Comparison of ENCODE assay signal across 8 cellular contexts in the genomic region with DNA sequence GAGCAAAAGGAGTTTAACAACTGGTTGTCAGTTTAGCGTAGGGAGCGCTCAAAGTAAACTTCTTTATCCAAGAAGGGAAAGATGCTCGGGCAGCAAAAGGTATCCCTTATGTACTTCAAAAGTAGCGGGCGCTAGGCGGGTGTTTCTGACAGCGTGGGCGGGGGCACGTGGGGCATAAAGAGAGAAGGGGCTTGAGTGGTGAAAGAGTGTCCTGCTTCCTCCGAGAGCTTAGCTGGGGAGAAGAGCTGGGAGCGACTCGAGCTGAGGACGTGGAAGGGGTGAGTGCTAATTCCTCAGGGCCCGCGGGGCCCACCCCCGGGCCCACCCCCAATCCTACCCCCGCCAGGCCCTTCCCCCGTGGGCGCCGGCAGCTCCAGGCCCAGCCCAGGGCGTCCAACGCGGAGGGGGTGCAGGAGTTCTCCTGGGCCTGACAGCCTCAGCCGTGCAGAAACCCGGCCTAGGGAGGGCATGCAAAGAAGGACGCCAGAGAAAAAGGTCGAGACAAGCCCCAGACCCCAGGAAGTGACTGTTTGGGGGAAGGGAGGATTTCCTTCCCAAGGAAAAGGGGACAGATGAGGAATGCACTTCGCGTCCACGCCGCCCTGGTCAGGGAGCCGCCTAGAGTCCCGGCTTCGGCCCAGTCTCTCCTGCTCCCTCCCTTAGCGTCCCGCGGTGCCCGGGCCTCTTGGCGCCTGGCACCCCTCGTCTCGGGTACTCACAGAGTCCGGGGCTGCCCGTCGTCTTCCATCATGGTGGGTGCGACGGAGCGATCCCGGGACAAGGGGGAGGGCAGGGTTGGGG. TPM values are rescaled to one million over a fixed set of nuclear protein-coding genes. Genes with fewer than 3 reads are reported as not detected.
DNase-seq lines count a peak whose midpoint lies in the region; ATAC-seq and TF ChIP-seq lines count a peak whose summit lies in the region.

No MANE protein-coding gene starts in this region.

- peak; percentile 1 for ATAC-seq in GM21390 (IDR thresholded peaks at IDR 0.05; ENCODE audit: unreplicated experiment)
- peak; percentile 21 for ATAC-seq in activated CD8-positive, alpha-beta T cell treated with anti-CD3 and anti-CD28 coated beads for 36 hours

- peak overlapping the region; percentile 99 for H3K4me3 Mint-ChIP-seq in activated CD8-positive, alpha-beta T cell treated with anti-CD3 and anti-CD28 coated beads for 36 hours
- peak overlapping the region; percentile 75 for H3K4me3 Mint-ChIP-seq in mesothelial cell of epicardium

- intact Hi-C loops in activated CD8-positive, alpha-beta T cell treated with anti-CD3 and anti-CD28 coated beads for 36 hours (cut with micrococcal nuclease): loop anchor here (2.0 to 5.0 kb wide), 3 partner anchors 56 to 389 kb away; a partner anchor contains a TSS

- peaks cover 67% of the 10 kb centered on the region for H3K36me3 Mint-ChIP-seq in activated CD8-positive, alpha-beta T cell treated with anti-CD3 and anti-CD28 coated beads for 36 hours (ENCODE audit: low read depth)
- H3K36me3 Mint-ChIP-seq in mesothelial cell of epicardium: peaks cover 8% of the 10 kb centered on the region

- peaks cover 53% of the 10 kb centered on the region for H3K4me1 Mint-ChIP-seq in activated CD8-positive, alpha-beta T cell treated with anti-CD3 and anti-CD28 coated beads for 36 hours (ENCODE audit: low read depth)
- peaks cover 44% of the 10 kb centered on the region for H3K4me1 Mint-ChIP-seq in mesothelial cell of epicardium

- POLR2A ChIA-PET in activated CD8-positive, alpha-beta T cell treated with anti-CD3 and anti-CD28 coated beads for 36 hours (lab: Charles Lee): interaction anchor here (0.7 to 1.4 kb wide), 4 partner anchors 10 to 289 kb away, joined by 4 to 11 read pairs (median 6); a partner anchor contains a TSS

- no peak for TF ChIP-seq CTCF in activated CD8-positive, alpha-beta T cell treated with anti-CD3 and anti-CD28 coated beads for 36 hours (IDR thresholded peaks at IDR 0.05)
- TF ChIP-seq CTCF in mesothelial cell of epicardium (IDR thresholded peaks at IDR 0.05; ENCODE audit: unreplicated experiment): no peak

- CTCF ChIA-PET in activated CD8-positive, alpha-beta T cell treated with anti-CD3 and anti-CD28 coated beads for 36 hours (lab: Charles Lee): interaction anchor here (0.6 to 2.1 kb wide), 6 partner anchors 12 to 57 kb away, joined by 3 to 5 read pairs (median 4); a partner anchor contains a TSS

- no peaks in the 10 kb centered on the region for H3K9me3 Mint-ChIP-seq in activated CD8-positive, alpha-beta T cell treated with anti-CD3 and anti-CD28 coated beads for 36 hours
- peaks cover 6% of the 10 kb centered on the region for H3K9me3 Mint-ChIP-seq in mesothelial cell of epicardium

- no peaks in the 10 kb centered on the region for H3K27me3 Mint-ChIP-seq in activated CD8-positive, alpha-beta T cell treated with anti-CD3 and anti-CD28 coated beads for 36 hours
- no peaks in the 10 kb centered on the region for H3K27me3 Mint-ChIP-seq in mesothelial cell of epicardium (ENCODE audit: low read depth)

- peak overlapping the region; percentile 98 for H3K27ac Mint-ChIP-seq in activated CD8-positive, alpha-beta T cell treated with anti-CD3 and anti-CD28 coated beads for 36 hours
- H3K27ac Mint-ChIP-seq in mesothelial cell of epicardium: peak overlapping the region; percentile 99

- peak; percentile 89 for DNase-seq in CD1c-positive myeloid dendritic cell (ENCODE audit: extremely low spot score)
- peak; percentile 42 for DNase-seq in M059J (ENCODE audit: low read depth)
- peak; percentile 88 for DNase-seq in activated CD8-positive, alpha-beta T cell treated with anti-CD3 and anti-CD28 coated beads for 36 hours
- peak; percentile 48 for DNase-seq in effector CD8-positive, alpha-beta T cell (lab: John Stamatoyannopoulos, UW)
- peak; percentile 25 to 53 for DNase-seq in mesothelial cell of epicardium (ENCODE audit: low spot score in 2 of 2, unreplicated experiment in 2 of 2)
- peak; percentile 57 to 58 for DNase-seq in stimulated activated CD8-positive, alpha-beta memory T cell treated with anti-CD3 and anti-CD28 coated beads, Interleukin-2, amount 100 ng/mL, for 48 hours (ENCODE audit: low read depth in 2 of 2)
- no peak for DNase-seq in DMS79 (lab: John Stamatoyannopoulos, UW)

RNA-seq across cellular contexts. Expression of a gene that starts 0.8 kb away (rescaled TPM):
- total RNA-seq in M059J (2014; rRNA removed; shearing (Covaris generic)): 45.9 and 47.6 TPM in 2 replicates
- total RNA-seq in activated CD8-positive, alpha-beta T cell treated with anti-CD3 and anti-CD28 coated beads for 36 hours: 100 to 1,000 TPM; 200 to 204 TPM
- 191 to 204 TPM (median 192 TPM) in 3 replicates for total RNA-seq in mesothelial cell of epicardium

RNA-seq across cellular contexts. Expression of a gene that starts 53.4 kb away (rescaled TPM):
- 18.6 and 32.4 TPM in 2 replicates for total RNA-seq in M059J (2014; rRNA removed; shearing (Covaris generic))
- 100 to 1,000 TPM; 207 to 220 TPM for total RNA-seq in activated CD8-positive, alpha-beta T cell treated with anti-CD3 and anti-CD28 coated beads for 36 hours
- total RNA-seq in mesothelial cell of epicardium: 15.4 to 17.4 TPM (median 16.7 TPM) in 3 replicates

RNA-seq across cellular contexts. Expression of a gene that starts 55.3 kb away (rescaled TPM):
- 15.1 and 28.6 TPM in 2 replicates for total RNA-seq in M059J (2014; rRNA removed; shearing (Covaris generic))
- total RNA-seq in activated CD8-positive, alpha-beta T cell treated with anti-CD3 and anti-CD28 coated beads for 36 hours: 10 to 100 TPM; 13.4 to 14.3 TPM
- total RNA-seq in mesothelial cell of epicardium: 22.2 to 23.3 TPM (median 23.0 TPM) in 3 replicates
